9 cellular contexts compared by ENCODE assay signal in the genomic region with DNA sequence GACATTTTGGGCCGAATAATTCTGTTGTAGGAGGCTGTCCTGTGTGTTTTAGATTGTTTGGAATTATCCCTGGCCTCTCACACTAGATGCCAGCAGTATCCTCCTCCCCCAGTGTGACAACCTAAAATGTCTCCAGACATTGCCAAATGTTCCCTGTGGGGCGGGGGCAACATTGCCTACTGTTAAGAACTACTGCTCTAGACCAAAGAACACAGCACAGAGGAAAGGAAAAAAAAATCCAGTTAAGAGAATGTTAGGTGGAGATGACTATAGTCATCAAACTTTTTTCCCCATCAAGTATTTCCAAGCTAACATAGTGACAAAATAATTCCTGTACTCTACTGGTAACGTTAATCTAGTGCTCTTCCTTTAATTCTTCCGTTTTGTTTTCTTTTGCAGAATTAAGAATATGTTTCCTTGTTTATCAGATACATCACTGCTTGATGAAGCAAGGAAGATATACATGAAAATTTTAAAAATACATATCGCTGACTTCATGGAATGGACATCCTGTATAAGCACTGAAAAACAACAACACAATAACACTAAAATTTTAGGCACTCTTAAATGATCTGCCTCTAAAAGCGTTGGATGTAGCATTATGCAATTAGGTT. TPM values are rescaled to one million over a fixed set of nuclear protein-coding genes. Genes with fewer than 3 reads are reported as not detected.
A peak's percentile ranks its signal among the peaks of the same experiment; 100 is the strongest.
DNase-seq lines count a peak whose midpoint lies in the region; ATAC-seq, FAIRE-seq and TF ChIP-seq lines count a peak whose summit lies in the region.
"Had no signal": no experiment of that assay in that cellular context is flagged by ENCODE, and none has a peak within 500 bp of the region (broad histone marks: within the 10 kb centered on the region; RNA-seq: fewer than 3 reads in every experiment).

No MANE protein-coding gene starts in this region.

- H3K4me3 Mint-ChIP-seq in activated naive CD8-positive, alpha-beta T cell: peak overlapping the region; percentile 95

- peaks cover 42% of the 10 kb centered on the region for H3K36me3 ChIP-seq in BE2C
- peaks cover 8 to 21% of the 10 kb centered on the region in 2 donors for H3K36me3 ChIP-seq in mucosa of rectum (ENCODE audit: control insufficient read depth in 2 of 2, insufficient read depth in 2 of 2, low read length in 2 of 2)

- peak overlapping the region; percentile 97 to 99 for H3K27ac ChIP-seq in mucosa of rectum (ENCODE audit: low read depth in 2 of 2, low read length in 2 of 2)

- FAIRE-seq in D721Med (lab: Jason Lieb, UNC): no peak
- FAIRE-seq: islet of Langerhans had no signal

- H3K9me3 ChIP-seq in BE2C (no peaks in the 10 kb centered on the region), mucosa of rectum (ENCODE audit: control insufficient read depth in 2 of 2, low read length in 2 of 2) (no peaks in the 10 kb centered on the region)

- peak overlapping the region; percentile 64 to 98 for H3K9ac ChIP-seq in mucosa of rectum (ENCODE audit: low read depth in 1 of 2, low read length in 2 of 2)

- no peak for ATAC-seq in esophagus mucosa

- H3K4me1 Mint-ChIP-seq in activated naive CD8-positive, alpha-beta T cell (ENCODE audit: low read depth): peaks cover 45% of the 10 kb centered on the region

- peak overlapping the region; percentile 96 for H3K27ac Mint-ChIP-seq in activated naive CD8-positive, alpha-beta T cell

- H3K9me3 Mint-ChIP-seq in activated naive CD8-positive, alpha-beta T cell (ENCODE audit: low read depth): no peaks in the 10 kb centered on the region

- H3K36me3 Mint-ChIP-seq in activated naive CD8-positive, alpha-beta T cell: peaks cover 10% of the 10 kb centered on the region

- H3K4me3 ChIP-seq in BE2C (ENCODE audit: low read depth, low read length) (peak overlapping the region; percentile 92), HFF-Myc (replicated peaks; ENCODE audit: low read depth, low read length) (peak overlapping the region; percentile 89), mucosa of rectum (ENCODE audit: low read length in 2 of 2) (peak overlapping the region; percentile 20 to 99)

- 0 out of 2 replicates have a peak, but pooled peaks cover 3% of the 10 kb centered on the region for H3K4me1 ChIP-seq in BE2C
- H3K4me1 ChIP-seq in mucosa of rectum (ENCODE audit: control insufficient read depth in 2 of 2, insufficient read depth in 2 of 2, low read length in 2 of 2): peaks cover 27 to 31% of the 10 kb centered on the region in 2 donors

- H3K27me3 ChIP-seq in BE2C: no peaks in the 10 kb centered on the region
- H3K27me3 ChIP-seq in mucosa of rectum (ENCODE audit: control insufficient read depth in 2 of 2, insufficient read depth in 2 of 2, low read length in 2 of 2): no peaks in the 10 kb centered on the region

- no peak for DNase-seq in BE2C
- DNase-seq in HFF-Myc (ENCODE audit: extremely low read depth, low read depth): no peak
- no peak for DNase-seq in ecto neural progenitor cell (ENCODE audit: low spot score)
- DNase-seq in central memory CD4-positive, alpha-beta T cell: no peak
- DNase-seq in D721Med (ENCODE audit: insufficient read length, low spot score): no peak

- no peaks in the 10 kb centered on the region for H3K27me3 Mint-ChIP-seq in activated naive CD8-positive, alpha-beta T cell

- TF ChIP-seq CTCF in BE2C (IDR thresholded peaks at IDR 0.05; ENCODE audit: low read depth, low read length) (no peak), HFF-Myc (IDR thresholded peaks at IDR 0.05; ENCODE audit: low read depth, low read length, missing control alignments) (no peak), D721Med (IDR thresholded peaks at IDR 0.05; ENCODE audit: insufficient read depth, missing control alignments) (no peak)

RNA-seq across cellular contexts. Expression of gene CDKN1B, which starts 3.6 kb away (rescaled TPM):
- 105 TPM for polyA plus RNA-seq in BE2C (2012; ENCODE audit: insufficient read depth, insufficient read length, low read depth)
- 20.4 TPM for total RNA-seq in esophagus mucosa

RNA-seq across cellular contexts. Expression of gene GPR19, which starts 24.8 kb away (rescaled TPM):
- 5.6 TPM for polyA plus RNA-seq in BE2C (2012; ENCODE audit: insufficient read depth, insufficient read length, low read depth)
- total RNA-seq in esophagus mucosa: 0.36 TPM
